In the genomic region with DNA sequence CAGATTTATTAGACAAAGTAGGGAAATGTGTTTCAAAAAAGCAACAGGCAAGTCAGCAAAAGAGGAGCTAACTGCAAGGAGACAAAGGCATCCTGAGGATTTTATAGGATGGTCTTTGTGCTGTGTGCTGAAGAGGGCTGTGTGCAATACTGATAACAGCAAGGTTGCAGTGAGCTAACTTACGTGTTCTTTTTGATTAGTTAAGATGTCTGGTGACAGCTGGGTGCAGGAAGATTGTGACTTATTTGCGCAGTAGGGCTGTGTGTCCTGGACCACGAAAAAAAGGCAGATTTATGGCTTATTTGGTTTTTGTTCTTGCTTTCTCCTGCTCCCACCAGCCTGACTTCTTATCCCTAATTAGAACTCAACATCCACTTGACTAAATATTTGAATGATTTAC, we compare ENCODE assay signal across 27 cellular contexts.
"Had no signal": no experiment of that assay in that cellular context is flagged by ENCODE, and none has a peak within 500 bp of the region (broad histone marks: within the 10 kb centered on the region; RNA-seq: fewer than 3 reads in every experiment).

No MANE protein-coding gene starts in this region.

- ATAC-seq: effector memory CD8-positive, alpha-beta T cell; esophagus mucosa; gastrocnemius medialis; heart right ventricle; left cardiac atrium; left lung; left ventricle myocardium superior; lower lobe of right lung; mucosa of descending colon; naive thymus-derived CD8-positive, alpha-beta T cell had no signal

- H3K36me3 ChIP-seq: heart right ventricle, lower lobe of right lung had no signal

- H3K4me1 ChIP-seq: esophagus squamous epithelium, gastrocnemius medialis, heart right ventricle, left lung, lower lobe of right lung had no signal

- H3K27ac Mint-ChIP-seq: dendritic cell treated with granulocyte-macrophage colony-stimulating factor and Interleukin-4, amounts not matched to agents 40 ng/mL and 50 ng/mL, for 4 days; effector memory CD8-positive, alpha-beta T cell; endodermal cell; mesothelial cell of epicardium had no signal

- H3K27ac ChIP-seq: epithelial cell of prostate, esophagus squamous epithelium, gastrocnemius medialis, heart right ventricle, left lung, lower lobe of right lung had no signal

- H3K9me3 ChIP-seq: esophagus squamous epithelium, gastrocnemius medialis, heart right ventricle, left lung, lower lobe of right lung, mucosa of descending colon had no signal

- H3K4me3 Mint-ChIP-seq: dendritic cell treated with granulocyte-macrophage colony-stimulating factor and Interleukin-4, amounts not matched to agents 40 ng/mL and 50 ng/mL, for 4 days; effector memory CD8-positive, alpha-beta T cell; endodermal cell; mesothelial cell of epicardium; naive B cell; naive thymus-derived CD8-positive, alpha-beta T cell had no signal

- FAIRE-seq: endometrium, islet of Langerhans, keratinocyte had no signal

- H3K4me3 ChIP-seq: esophagus squamous epithelium, gastrocnemius medialis, heart right ventricle, left lung, lower lobe of right lung, mucosa of descending colon had no signal

- H3K9me3 Mint-ChIP-seq: dendritic cell treated with granulocyte-macrophage colony-stimulating factor and Interleukin-4, amounts not matched to agents 40 ng/mL and 50 ng/mL, for 4 days; effector memory CD8-positive, alpha-beta T cell; endodermal cell; mesothelial cell of epicardium; naive B cell; naive thymus-derived CD8-positive, alpha-beta T cell had no signal

- H3K27me3 ChIP-seq: esophagus squamous epithelium, gastrocnemius medialis, heart right ventricle, left lung had no signal

- DNase-seq: cortex of kidney; effector CD8-positive, alpha-beta T cell; effector memory CD8-positive, alpha-beta T cell; endodermal cell; esophagus squamous epithelium; foreskin fibroblast; foreskin melanocyte; gastrocnemius medialis; glutamatergic neuron; head of caudate nucleus; heart right ventricle; hippocampal formation; left cardiac atrium; left lung; left ventricle myocardium superior; lower lobe of right lung; mesenchymal stem cell; mucosa of descending colon; naive B cell; naive thymus-derived CD8-positive, alpha-beta T cell had no signal

- H3K4me1 Mint-ChIP-seq: mesothelial cell of epicardium; naive B cell; naive thymus-derived CD8-positive, alpha-beta T cell had no signal

- H3K27me3 Mint-ChIP-seq: dendritic cell treated with granulocyte-macrophage colony-stimulating factor and Interleukin-4, amounts not matched to agents 40 ng/mL and 50 ng/mL, for 4 days; effector memory CD8-positive, alpha-beta T cell; naive B cell; naive thymus-derived CD8-positive, alpha-beta T cell had no signal
